Comparison of ENCODE assay signal across 1 cellular context in the genomic region with DNA sequence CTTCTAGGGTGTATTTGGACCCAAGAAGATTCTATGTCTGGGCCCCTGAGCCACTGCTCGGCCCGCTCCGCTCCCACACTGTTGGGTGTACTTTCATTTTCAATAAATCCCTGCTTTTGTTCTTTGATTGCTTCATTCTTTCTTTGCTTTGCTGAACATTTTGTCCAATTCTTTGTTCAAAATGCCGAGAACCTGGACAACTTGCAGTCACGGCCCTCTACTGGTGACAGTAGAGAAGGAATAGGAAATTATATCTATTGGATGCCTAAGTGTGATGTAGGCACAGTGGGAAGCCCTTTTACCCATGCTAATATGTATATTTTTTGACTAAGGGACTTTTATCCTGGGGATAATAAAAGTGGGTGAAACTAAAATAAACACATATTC.
TF ChIP-seq lines count a peak whose summit lies in the region.

No MANE protein-coding gene starts in this region.

TF ChIP-seq in GM12878, 131 proteins besides CTCF, POLR2A, EP300 and RAD21 (continued from another document):
- TF ChIP-seq, protein P1, sequence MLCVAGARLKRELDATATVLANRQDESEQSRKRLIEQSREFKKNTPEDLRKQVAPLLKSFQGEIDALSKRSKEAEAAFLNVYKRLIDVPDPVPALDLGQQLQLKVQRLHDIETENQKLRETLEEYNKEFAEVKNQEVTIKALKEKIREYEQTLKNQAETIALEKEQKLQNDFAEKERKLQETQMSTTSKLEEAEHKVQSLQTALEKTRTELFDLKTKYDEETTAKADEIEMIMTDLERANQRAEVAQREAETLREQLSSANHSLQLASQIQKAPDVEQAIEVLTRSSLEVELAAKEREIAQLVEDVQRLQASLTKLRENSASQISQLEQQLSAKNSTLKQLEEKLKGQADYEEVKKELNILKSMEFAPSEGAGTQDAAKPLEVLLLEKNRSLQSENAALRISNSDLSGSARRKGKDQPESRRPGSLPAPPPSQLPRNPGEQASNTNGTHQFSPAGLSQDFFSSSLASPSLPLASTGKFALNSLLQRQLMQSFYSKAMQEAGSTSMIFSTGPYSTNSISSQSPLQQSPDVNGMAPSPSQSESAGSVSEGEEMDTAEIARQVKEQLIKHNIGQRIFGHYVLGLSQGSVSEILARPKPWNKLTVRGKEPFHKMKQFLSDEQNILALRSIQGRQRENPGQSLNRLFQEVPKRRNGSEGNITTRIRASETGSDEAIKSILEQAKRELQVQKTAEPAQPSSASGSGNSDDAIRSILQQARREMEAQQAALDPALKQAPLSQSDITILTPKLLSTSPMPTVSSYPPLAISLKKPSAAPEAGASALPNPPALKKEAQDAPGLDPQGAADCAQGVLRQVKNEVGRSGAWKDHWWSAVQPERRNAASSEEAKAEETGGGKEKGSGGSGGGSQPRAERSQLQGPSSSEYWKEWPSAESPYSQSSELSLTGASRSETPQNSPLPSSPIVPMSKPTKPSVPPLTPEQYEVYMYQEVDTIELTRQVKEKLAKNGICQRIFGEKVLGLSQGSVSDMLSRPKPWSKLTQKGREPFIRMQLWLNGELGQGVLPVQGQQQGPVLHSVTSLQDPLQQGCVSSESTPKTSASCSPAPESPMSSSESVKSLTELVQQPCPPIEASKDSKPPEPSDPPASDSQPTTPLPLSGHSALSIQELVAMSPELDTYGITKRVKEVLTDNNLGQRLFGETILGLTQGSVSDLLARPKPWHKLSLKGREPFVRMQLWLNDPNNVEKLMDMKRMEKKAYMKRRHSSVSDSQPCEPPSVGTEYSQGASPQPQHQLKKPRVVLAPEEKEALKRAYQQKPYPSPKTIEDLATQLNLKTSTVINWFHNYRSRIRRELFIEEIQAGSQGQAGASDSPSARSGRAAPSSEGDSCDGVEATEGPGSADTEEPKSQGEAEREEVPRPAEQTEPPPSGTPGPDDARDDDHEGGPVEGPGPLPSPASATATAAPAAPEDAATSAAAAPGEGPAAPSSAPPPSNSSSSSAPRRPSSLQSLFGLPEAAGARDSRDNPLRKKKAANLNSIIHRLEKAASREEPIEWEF (IDR thresholded peaks at IDR 0.05; ENCODE audit: insufficient replicate concordance, low read depth, low read length): no peak
- TF ChIP-seq NFYA (IDR thresholded peaks at IDR 0.05; ENCODE audit: borderline replicate concordance, low read depth, low read length) (no peak), ZNF622 (IDR thresholded peaks at IDR 0.05) (no peak), ASH2L (IDR thresholded peaks at IDR 0.05; ENCODE audit: borderline replicate concordance, low read depth) (no peak), STAT3 (IDR thresholded peaks at IDR 0.05; ENCODE audit: low read depth, low read length) (no peak), CHD1 (IDR thresholded peaks at IDR 0.05; ENCODE audit: low read depth, low read length) (no peak), SPI1 (IDR thresholded peaks at IDR 0.05; ENCODE audit: borderline replicate concordance, insufficient read depth, low read depth, low read length) (no peak), HDAC6 (IDR thresholded peaks at IDR 0.05; ENCODE audit: unreplicated experiment) (no peak), SRF (IDR thresholded peaks at IDR 0.05; ENCODE audit: low read depth in 2 of 2, low read length in 2 of 2) (no peak)
- TF ChIP-seq, protein P2, sequence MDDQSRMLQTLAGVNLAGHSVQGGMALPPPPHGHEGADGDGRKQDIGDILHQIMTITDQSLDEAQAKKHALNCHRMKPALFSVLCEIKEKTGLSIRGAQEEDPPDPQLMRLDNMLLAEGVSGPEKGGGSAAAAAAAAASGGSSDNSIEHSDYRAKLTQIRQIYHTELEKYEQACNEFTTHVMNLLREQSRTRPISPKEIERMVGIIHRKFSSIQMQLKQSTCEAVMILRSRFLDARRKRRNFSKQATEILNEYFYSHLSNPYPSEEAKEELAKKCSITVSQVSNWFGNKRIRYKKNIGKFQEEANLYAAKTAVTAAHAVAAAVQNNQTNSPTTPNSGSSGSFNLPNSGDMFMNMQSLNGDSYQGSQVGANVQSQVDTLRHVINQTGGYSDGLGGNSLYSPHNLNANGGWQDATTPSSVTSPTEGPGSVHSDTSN (IDR thresholded peaks at IDR 0.05; ENCODE audit: insufficient replicate concordance, low read depth, low read length): no peak
- TF ChIP-seq, protein P3, sequence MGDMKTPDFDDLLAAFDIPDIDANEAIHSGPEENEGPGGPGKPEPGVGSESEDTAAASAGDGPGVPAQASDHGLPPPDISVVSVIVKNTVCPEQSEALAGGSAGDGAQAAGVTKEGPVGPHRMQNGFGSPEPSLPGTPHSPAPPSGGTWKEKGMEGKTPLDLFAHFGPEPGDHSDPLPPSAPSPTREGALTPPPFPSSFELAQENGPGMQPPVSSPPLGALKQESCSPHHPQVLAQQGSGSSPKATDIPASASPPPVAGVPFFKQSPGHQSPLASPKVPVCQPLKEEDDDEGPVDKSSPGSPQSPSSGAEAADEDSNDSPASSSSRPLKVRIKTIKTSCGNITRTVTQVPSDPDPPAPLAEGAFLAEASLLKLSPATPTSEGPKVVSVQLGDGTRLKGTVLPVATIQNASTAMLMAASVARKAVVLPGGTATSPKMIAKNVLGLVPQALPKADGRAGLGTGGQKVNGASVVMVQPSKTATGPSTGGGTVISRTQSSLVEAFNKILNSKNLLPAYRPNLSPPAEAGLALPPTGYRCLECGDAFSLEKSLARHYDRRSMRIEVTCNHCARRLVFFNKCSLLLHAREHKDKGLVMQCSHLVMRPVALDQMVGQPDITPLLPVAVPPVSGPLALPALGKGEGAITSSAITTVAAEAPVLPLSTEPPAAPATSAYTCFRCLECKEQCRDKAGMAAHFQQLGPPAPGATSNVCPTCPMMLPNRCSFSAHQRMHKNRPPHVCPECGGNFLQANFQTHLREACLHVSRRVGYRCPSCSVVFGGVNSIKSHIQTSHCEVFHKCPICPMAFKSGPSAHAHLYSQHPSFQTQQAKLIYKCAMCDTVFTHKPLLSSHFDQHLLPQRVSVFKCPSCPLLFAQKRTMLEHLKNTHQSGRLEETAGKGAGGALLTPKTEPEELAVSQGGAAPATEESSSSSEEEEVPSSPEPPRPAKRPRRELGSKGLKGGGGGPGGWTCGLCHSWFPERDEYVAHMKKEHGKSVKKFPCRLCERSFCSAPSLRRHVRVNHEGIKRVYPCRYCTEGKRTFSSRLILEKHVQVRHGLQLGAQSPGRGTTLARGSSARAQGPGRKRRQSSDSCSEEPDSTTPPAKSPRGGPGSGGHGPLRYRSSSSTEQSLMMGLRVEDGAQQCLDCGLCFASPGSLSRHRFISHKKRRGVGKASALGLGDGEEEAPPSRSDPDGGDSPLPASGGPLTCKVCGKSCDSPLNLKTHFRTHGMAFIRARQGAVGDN (IDR thresholded peaks at IDR 0.05): no peak
